24 cellular contexts compared by ENCODE assay signal in genomic region chr3:13163848-13164382, GRCh38.
"Had no signal": no experiment of that assay in that cellular context is flagged by ENCODE, and none has a peak within 500 bp of the region (broad histone marks: within the 10 kb centered on the region; RNA-seq: fewer than 3 reads in every experiment).

No MANE protein-coding gene starts in this region.

- H3K9ac ChIP-seq: KMS-11, SK-N-SH had no signal

- H3K27ac ChIP-seq: HL-60, KMS-11, RWPE1 had no signal

- H3K36me3 Mint-ChIP-seq: IgD-negative memory B cell had no signal

- H3K9me3 Mint-ChIP-seq: IgD-negative memory B cell had no signal

- DNase-seq: Kasumi-1, MM.1S, NCI-H1105, NCI-H1417, NCI-H1436 treated with DMSO at 0.1 percent for 48 hours, NCI-H1694 treated with DMSO at 0.1 percent for 48 hours, NCI-H1930, NCI-H2081, NCI-H2107, NCI-H226, NCI-H446, NCI-H510A, NCI-H524 treated with DMSO at 0.1 percent for 48 hours, NCI-H69, NCI-H774, PC-3, SHP77, SK-N-SH had no signal

- ATAC-seq: K562, Panc1, PC-3 had no signal

- H3K9me3 ChIP-seq: SK-N-SH had no signal

- H3K4me3 ChIP-seq: K562 had no signal

- H3K4me2 ChIP-seq: KMS-11, SK-N-SH had no signal
